In the genomic region with DNA sequence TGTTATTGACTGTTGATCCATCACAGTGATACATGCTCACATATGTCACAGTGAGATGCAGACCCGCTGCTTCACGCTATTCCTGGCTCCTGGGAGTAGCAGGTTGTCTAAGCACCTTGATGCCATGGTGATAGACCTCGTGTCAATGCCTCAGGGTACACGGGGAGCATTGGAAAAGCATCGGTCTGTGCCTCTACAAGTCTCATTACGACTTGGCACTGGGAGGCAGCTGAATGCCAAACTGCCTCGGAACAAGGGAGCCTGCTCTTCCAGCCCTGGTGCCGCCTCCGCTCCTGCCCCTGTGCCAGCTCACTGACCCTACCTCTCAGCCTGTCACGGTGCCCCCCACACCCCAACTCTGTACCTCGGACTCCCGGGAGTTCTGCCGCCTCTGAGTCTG, we compare ENCODE assay signal across 22 cellular contexts. TPM values are rescaled to one million over a fixed set of nuclear protein-coding genes. Genes with fewer than 3 reads are reported as not detected.
DNase-seq lines count a peak whose midpoint lies in the region; ATAC-seq and TF ChIP-seq lines count a peak whose summit lies in the region.
"Had no signal": no experiment of that assay in that cellular context is flagged by ENCODE, and none has a peak within 500 bp of the region (broad histone marks: within the 10 kb centered on the region; RNA-seq: fewer than 3 reads in every experiment).

No MANE protein-coding gene starts in this region.

- H3K9me3 ChIP-seq in gastroesophageal sphincter: no peaks in the 10 kb centered on the region
- H3K9me3 ChIP-seq: A549, heart left ventricle, right lobe of liver, uterus had no signal

- no peaks in the 10 kb centered on the region for H3K36me3 ChIP-seq in gastroesophageal sphincter
- H3K36me3 ChIP-seq: heart left ventricle, right lobe of liver, uterus had no signal

- H3K4me3 ChIP-seq in epithelial cell of esophagus (ENCODE audit: low read length) (no peak overlapping the region), gastroesophageal sphincter (no peak overlapping the region)
- H3K4me3 ChIP-seq: A549, heart left ventricle, right lobe of liver, uterus had no signal

- H3K4me1 ChIP-seq in gastroesophageal sphincter: peaks cover 0 to 41% (median 13%) of the 10 kb centered on the region in 3 donors

- no peak for TF ChIP-seq CTCF in epithelial cell of esophagus (IDR thresholded peaks at IDR 0.05; ENCODE audit: insufficient read depth, low read depth, low read length, missing control alignments)
- TF ChIP-seq CTCF in gastroesophageal sphincter (IDR thresholded peaks at IDR 0.05): no peak

- ATAC-seq in gastroesophageal sphincter (no peak), GM21526 (IDR thresholded peaks at IDR 0.05; ENCODE audit: low FRiP score, unreplicated experiment) (no peak), GM21528 (IDR thresholded peaks at IDR 0.05; ENCODE audit: low FRiP score, unreplicated experiment) (no peak)
- ATAC-seq: A549, heart left ventricle, right lobe of liver had no signal

- peak; percentile 30 for DNase-seq in NCI-H1436 (lab: John Stamatoyannopoulos, UW)
- DNase-seq in NCI-H1436 treated with DMSO at 0.1 percent for 48 hours (lab: John Stamatoyannopoulos, UW): no peak
- DNase-seq in NCI-H2171 treated with DMSO at 0.1 percent for 48 hours (lab: John Stamatoyannopoulos, UW): peak; percentile 97
- DNase-seq in epithelial cell of esophagus (ENCODE audit: low read depth): peak; percentile 91
- peak; percentile 26 for DNase-seq in renal cortical epithelial cell (ENCODE audit: low read depth)
- DNase-seq: activated CD4-positive, alpha-beta T cell treated with anti-CD3 and anti-CD28 coated beads for 1 hour; activated naive CD4-positive, alpha-beta T cell treated with anti-CD3 and anti-CD28 coated beads for 36 hours; CD4-positive, CD25-positive, alpha-beta regulatory T cell; cortex of kidney; erythroblast; GDM1; H9; midbrain; NCI-H2227 treated with DMSO at 0.1 percent for 48 hours; right lobe of liver; stimulated activated CD4-positive, alpha-beta T cell treated with anti-CD3 and anti-CD28 coated beads, Interleukin-2, amount 100 ng/mL, for 24 hours; uterus had no signal

- WGBS in gastroesophageal sphincter (ENCODE audit: low coverage in 1 of 2), 2 donors: 81 to 100% methylated on average over 1 to 3 of the region's 13 CpGs

- peaks cover 36% of the 10 kb centered on the region for H3K27me3 ChIP-seq in gastroesophageal sphincter
- H3K27me3 ChIP-seq: right lobe of liver, uterus had no signal

- no peak for TF ChIP-seq POLR2A in gastroesophageal sphincter (IDR thresholded peaks at IDR 0.05)

- no peak overlapping the region for H3K27ac ChIP-seq in gastroesophageal sphincter
- H3K27ac ChIP-seq: A549, right lobe of liver, uterus had no signal

- no peak for TF ChIP-seq EP300 in gastroesophageal sphincter (IDR thresholded peaks at IDR 0.05)

RNA-seq across cellular contexts. Expression of gene NFAM1, which starts 1.6 kb away (rescaled TPM):
- total RNA-seq in renal cortical epithelial cell (under 0.01 and 0.75 TPM in 2 replicates), gastroesophageal sphincter (1 to 10 TPM; 1.2 to 3.4 (median 2.7) TPM)
